Comparison of ENCODE assay signal across 10 cellular contexts in the genomic region with DNA sequence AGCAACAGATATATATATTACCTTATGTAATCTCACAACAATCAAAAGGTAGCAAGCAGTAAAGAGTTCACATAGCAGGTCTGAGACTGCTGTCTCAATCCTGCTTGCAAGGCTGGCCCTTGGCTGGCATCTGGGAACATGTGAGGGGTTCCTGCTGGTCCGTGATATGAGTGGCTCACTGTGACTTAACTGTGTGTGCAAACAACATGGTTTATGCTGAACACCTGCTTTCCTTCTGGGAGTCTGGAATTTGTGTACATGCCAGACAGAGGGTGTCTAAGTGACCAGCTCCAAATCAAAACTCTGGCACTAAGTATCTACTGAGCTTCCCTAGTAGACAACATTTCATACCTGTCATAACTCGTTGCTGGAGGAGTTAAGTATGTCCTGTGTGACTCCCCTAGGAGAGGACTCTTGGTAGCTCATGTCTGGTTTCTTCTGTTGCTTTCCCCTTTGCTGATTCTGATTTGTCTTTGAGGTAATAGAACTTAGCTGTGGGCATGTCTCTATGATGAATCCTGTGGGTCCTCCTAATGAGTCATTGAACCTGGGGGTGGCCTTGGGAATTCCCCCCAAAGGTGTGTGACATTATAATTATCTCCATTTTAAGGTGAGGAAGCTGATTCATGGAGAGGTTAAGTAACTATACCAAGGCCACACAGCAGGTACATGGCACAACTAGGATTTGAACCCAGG.
A peak's percentile ranks its signal among the peaks of the same experiment; 100 is the strongest.
DNase-seq lines count a peak whose midpoint lies in the region; ATAC-seq, FAIRE-seq and TF ChIP-seq lines count a peak whose summit lies in the region.
"Had no signal": no experiment of that assay in that cellular context is flagged by ENCODE, and none has a peak within 500 bp of the region (broad histone marks: within the 10 kb centered on the region; RNA-seq: fewer than 3 reads in every experiment).

No MANE protein-coding gene starts in this region.

- peaks cover 21% of the 10 kb centered on the region for H3K9me3 Mint-ChIP-seq in activated CD8-positive, alpha-beta T cell treated with anti-CD3 and anti-CD28 coated beads for 36 hours

- peaks cover 95% of the 10 kb centered on the region for H3K4me1 Mint-ChIP-seq in activated CD8-positive, alpha-beta T cell treated with anti-CD3 and anti-CD28 coated beads for 36 hours (ENCODE audit: low read depth)

- no peaks in the 10 kb centered on the region for H3K27me3 ChIP-seq in foreskin keratinocyte

- no peak for TF ChIP-seq CTCF in activated CD8-positive, alpha-beta T cell treated with anti-CD3 and anti-CD28 coated beads for 36 hours (IDR thresholded peaks at IDR 0.05)
- no peak for TF ChIP-seq CTCF in foreskin keratinocyte (conservative IDR thresholded peaks at IDR 0.05)

- H3K27ac Mint-ChIP-seq in activated CD8-positive, alpha-beta T cell treated with anti-CD3 and anti-CD28 coated beads for 36 hours = peak overlapping the region; percentile 87

- intact Hi-C loops in activated CD8-positive, alpha-beta T cell treated with anti-CD3 and anti-CD28 coated beads for 36 hours (cut with micrococcal nuclease) = no loop called here

- peak; percentile 61 for FAIRE-seq in GM18507 (lab: Jason Lieb, UNC)

- ATAC-seq in activated CD8-positive, alpha-beta T cell treated with anti-CD3 and anti-CD28 coated beads for 36 hours = peak; percentile 61
- ATAC-seq in foreskin keratinocyte (peak; percentile 83), GM21786 (IDR thresholded peaks at IDR 0.05; ENCODE audit: unreplicated experiment) (no peak), GM19023 (IDR thresholded peaks at IDR 0.05; ENCODE audit: unreplicated experiment) (no peak)
- ATAC-seq: Panc1 had no signal

- H3K27me3 Mint-ChIP-seq in activated CD8-positive, alpha-beta T cell treated with anti-CD3 and anti-CD28 coated beads for 36 hours = no peaks in the 10 kb centered on the region

- H3K4me1 ChIP-seq in foreskin keratinocyte = peaks cover 35% of the 10 kb centered on the region

- POLR2A ChIA-PET in activated CD8-positive, alpha-beta T cell treated with anti-CD3 and anti-CD28 coated beads for 36 hours (lab: Charles Lee) = interaction anchor here (0.8 to 1.8 kb wide), 7 partner anchors 10 to 132 kb away, joined by 3 to 16 read pairs (median 4); no protein-coding TSS in a partner anchor

- DNase-seq in GM18507 (ENCODE audit: extremely low spot score, insufficient read length, low read depth) (no peak), foreskin keratinocyte (peak; percentile 93 to 94), NCI-H774 (lab: John Stamatoyannopoulos, UW) (no peak), NCI-H1048 (lab: John Stamatoyannopoulos, UW) (no peak)
- peak; percentile 86 for DNase-seq in activated CD8-positive, alpha-beta T cell treated with anti-CD3 and anti-CD28 coated beads for 36 hours
- peak; percentile 15 to 54 for DNase-seq in stimulated activated CD4-positive, alpha-beta T cell treated with anti-CD3 and anti-CD28 coated beads, Interleukin-4, amount 100 ng/mL, for 48 hours (ENCODE audit: low read depth in 2 of 2)
- DNase-seq: DND-41 had no signal

- peak overlapping the region; percentile 35 for H3K4me3 Mint-ChIP-seq in activated CD8-positive, alpha-beta T cell treated with anti-CD3 and anti-CD28 coated beads for 36 hours

- peak overlapping the region; percentile 66 for H3K27ac ChIP-seq in foreskin keratinocyte

- H3K36me3 Mint-ChIP-seq in activated CD8-positive, alpha-beta T cell treated with anti-CD3 and anti-CD28 coated beads for 36 hours (ENCODE audit: low read depth) = peaks cover 76% of the 10 kb centered on the region

- CTCF ChIA-PET in activated CD8-positive, alpha-beta T cell treated with anti-CD3 and anti-CD28 coated beads for 36 hours (lab: Charles Lee) = interaction anchor here (0.5 to 1.1 kb wide), 3 partner anchors 10 to 190 kb away, joined by 3 read pairs; no protein-coding TSS in a partner anchor

Comparison
In these comparisons a context has a peak if more than half of its experiments do, and no peak if none do; other contexts are left out.
1. DNase-seq: peak in activated CD8-positive, alpha-beta T cell treated with anti-CD3 and anti-CD28 coated beads for 36 hours (single experiment), foreskin keratinocyte (2 of 2) and stimulated activated CD4-positive, alpha-beta T cell treated with anti-CD3 and anti-CD28 coated beads, Interleukin-4, amount 100 ng/mL, for 48 hours (2 of 2); none in GM18507 (single experiment), NCI-H774 (single experiment) and NCI-H1048 (single experiment).
2. ATAC-seq: peak in activated CD8-positive, alpha-beta T cell treated with anti-CD3 and anti-CD28 coated beads for 36 hours (single experiment) and foreskin keratinocyte (single experiment); none in GM21786 (single experiment) and GM19023 (single experiment).